ENCODE assay signal across 10 cellular contexts in genomic region chr4:101259876-101260275, GRCh38.
A peak's percentile ranks its signal among the peaks of the same experiment; 100 is the strongest.
DNase-seq lines count a peak whose midpoint lies in the region; ATAC-seq and TF ChIP-seq lines count a peak whose summit lies in the region.
"Had no signal": no experiment of that assay in that cellular context is flagged by ENCODE, and none has a peak within 500 bp of the region (broad histone marks: within the 10 kb centered on the region; RNA-seq: fewer than 3 reads in every experiment).

No MANE protein-coding gene starts in this region.

- peaks cover 20 to 40% of the 10 kb centered on the region in 2 donors for H3K4me1 ChIP-seq in gastrocnemius medialis

- intact Hi-C loops in gastrocnemius medialis (cut with DNase I; ENCODE audit: low total_unique reads) = loop anchor here (1.0 kb wide), 1 partner anchor 45 kb away; no protein-coding TSS in a partner anchor

- in situ Hi-C loops in ACHN (cut with HindIII; ENCODE audit: low pct_ligation_motif_present, low pct_unique_long_range_greater_than_20kb, low sequenced_read_pairs) (no loop called here), gastrocnemius medialis (cut with MboI; ENCODE audit: low sequenced_read_pairs in 4 of 4) (no loop called here)

- no peak for TF ChIP-seq CTCF in gastrocnemius medialis (IDR thresholded peaks at IDR 0.05 in 4 of 5, conservative IDR thresholded peaks at IDR 0.05 in 1 of 5)

- H3K36me3 ChIP-seq in gastrocnemius medialis = no peaks in the 10 kb centered on the region
- H3K36me3 ChIP-seq: BLaER1 treated with 17β-estradiol and CSF1 and Interleukin-3, amounts not matched to agents 10 nM and 100 nM had no signal

- H3K27ac ChIP-seq in gastrocnemius medialis = no peak overlapping the region

- peak; percentile 60 for ATAC-seq in stimulated activated naive CD8-positive, alpha-beta T cell treated with anti-CD3 and anti-CD28 coated beads, Interleukin-15, amount 100 ng/mL, for 72 hours
- ATAC-seq in stimulated activated naive CD8-positive, alpha-beta T cell treated with anti-CD3 and anti-CD28 coated beads, Interleukin-15, Interleukin-2, amounts not matched to agents 100 U/mL and 50 U/mL, for 24 hours = no peak
- ATAC-seq in HG02678 (IDR thresholded peaks at IDR 0.05; ENCODE audit: unreplicated experiment) (peak; percentile 94), HG03571 (IDR thresholded peaks at IDR 0.05; ENCODE audit: unreplicated experiment) (peak; percentile 79), gastrocnemius medialis (no peak)

- H3K27me3 Mint-ChIP-seq in stimulated activated naive CD8-positive, alpha-beta T cell treated with anti-CD3 and anti-CD28 coated beads, Interleukin-15, amount 100 ng/mL, for 72 hours = no peaks in the 10 kb centered on the region

- H3K27ac Mint-ChIP-seq in stimulated activated naive CD8-positive, alpha-beta T cell treated with anti-CD3 and anti-CD28 coated beads, Interleukin-15, amount 100 ng/mL, for 72 hours = peak overlapping the region in 1 of 2 donors; percentile 22

- no peaks in the 10 kb centered on the region for H3K9me3 ChIP-seq in gastrocnemius medialis
- H3K9me3 ChIP-seq: BLaER1 treated with 17β-estradiol and CSF1 and Interleukin-3, amounts not matched to agents 10 nM and 100 nM had no signal

- TF ChIP-seq POLR2A in gastrocnemius medialis (IDR thresholded peaks at IDR 0.05) = no peak

- H3K4me1 Mint-ChIP-seq in stimulated activated naive CD8-positive, alpha-beta T cell treated with anti-CD3 and anti-CD28 coated beads, Interleukin-15, amount 100 ng/mL, for 72 hours = peaks cover 24% of the 10 kb centered on the region

- no peak for DNase-seq in stimulated activated naive CD8-positive, alpha-beta T cell treated with anti-CD3 and anti-CD28 coated beads, Interleukin-15, amount 100 ng/mL, for 72 hours
- no peak for DNase-seq in stimulated activated naive CD8-positive, alpha-beta T cell treated with anti-CD3 and anti-CD28 coated beads, Interleukin-15, Interleukin-2, amounts not matched to agents 100 U/mL and 50 U/mL, for 24 hours
- DNase-seq in hepatic stellate cell (ENCODE audit: low spot score) (no peak), NCI-H1092 treated with DMSO at 0.1 percent for 48 hours (lab: John Stamatoyannopoulos, UW) (no peak), ACHN (no peak), gastrocnemius medialis (no peak)
- DNase-seq: NCI-H146 had no signal

- H3K9me3 Mint-ChIP-seq in stimulated activated naive CD8-positive, alpha-beta T cell treated with anti-CD3 and anti-CD28 coated beads, Interleukin-15, amount 100 ng/mL, for 72 hours = no peaks in the 10 kb centered on the region

- no peak overlapping the region for H3K4me3 ChIP-seq in gastrocnemius medialis
- H3K4me3 ChIP-seq: BLaER1 treated with 17β-estradiol and CSF1 and Interleukin-3, amounts not matched to agents 10 nM and 100 nM had no signal

- H3K27me3 ChIP-seq in gastrocnemius medialis = no peaks in the 10 kb centered on the region
- H3K27me3 ChIP-seq: BLaER1 treated with 17β-estradiol and CSF1 and Interleukin-3, amounts not matched to agents 10 nM and 100 nM had no signal

- no peak overlapping the region for H3K4me3 Mint-ChIP-seq in stimulated activated naive CD8-positive, alpha-beta T cell treated with anti-CD3 and anti-CD28 coated beads, Interleukin-15, amount 100 ng/mL, for 72 hours

Comparison
In these comparisons a context has a peak if more than half of its experiments do, and no peak if none do; other contexts are left out.
1. ATAC-seq: peak in stimulated activated naive CD8-positive, alpha-beta T cell treated with anti-CD3 and anti-CD28 coated beads, Interleukin-15, amount 100 ng/mL, for 72 hours (single experiment), HG02678 (single experiment) and HG03571 (single experiment); none in stimulated activated naive CD8-positive, alpha-beta T cell treated with anti-CD3 and anti-CD28 coated beads, Interleukin-15, Interleukin-2, amounts not matched to agents 100 U/mL and 50 U/mL, for 24 hours (single experiment) and gastrocnemius medialis (0 of 2).